Comparison of ENCODE assay signal across 8 cellular contexts in the genomic region with DNA sequence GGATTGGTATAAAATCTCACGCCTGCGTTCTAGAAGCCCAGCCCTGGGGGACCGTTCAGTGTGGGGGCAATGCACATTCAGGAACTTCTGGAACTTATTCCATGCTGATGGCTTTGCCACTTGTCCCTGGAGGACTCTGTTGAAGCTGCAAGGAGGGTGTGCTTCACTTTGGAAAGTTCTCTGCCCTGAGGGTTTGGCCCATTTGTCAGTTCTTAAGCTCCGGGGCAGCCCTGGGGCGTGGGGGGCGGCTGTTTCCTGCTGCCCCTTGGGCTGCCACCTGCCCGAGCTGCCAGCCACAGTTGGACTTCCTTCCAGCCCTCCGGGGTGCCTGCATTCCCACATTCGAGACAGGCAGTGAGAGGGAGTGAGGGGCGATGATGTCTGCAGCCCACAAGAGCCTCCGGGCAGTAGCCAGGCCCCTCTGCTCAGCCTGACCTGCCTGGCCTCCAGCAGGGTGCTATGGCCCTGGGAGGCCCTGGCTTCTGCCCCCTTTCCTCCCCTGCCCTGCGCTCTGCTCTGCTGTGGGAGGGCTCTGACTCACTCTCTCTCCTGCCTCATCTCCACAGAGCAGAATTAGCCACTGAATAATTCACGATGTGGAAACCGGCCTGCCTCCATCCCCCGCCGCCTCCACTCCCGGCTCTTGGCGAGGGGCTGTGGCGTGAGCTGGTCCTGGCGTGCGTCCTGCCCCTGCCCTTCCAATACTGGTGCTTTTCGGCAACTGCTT. TPM values are rescaled to one million over a fixed set of nuclear protein-coding genes. Genes with fewer than 3 reads are reported as not detected.
DNase-seq lines count a peak whose midpoint lies in the region; ATAC-seq, FAIRE-seq and TF ChIP-seq lines count a peak whose summit lies in the region.

No MANE protein-coding gene starts in this region.

- no peaks in the 10 kb centered on the region for H3K36me3 ChIP-seq in neutrophil

- H3K27me3 ChIP-seq in neutrophil = peaks cover 25% of the 10 kb centered on the region

- TF ChIP-seq CTCF in CD14-positive monocyte (IDR thresholded peaks at IDR 0.05) (no peak), fibroblast of pulmonary artery (IDR thresholded peaks at IDR 0.05; ENCODE audit: low read length, missing control alignments) (no peak), neutrophil (IDR thresholded peaks at IDR 0.05) (no peak)

- H3K36me3 Mint-ChIP-seq in CD14-positive monocyte = peaks cover 20 to 23% of the 10 kb centered on the region in 2 donors

- DNase-seq in CD14-positive monocyte (ENCODE audit: low spot score) (peak; percentile 85), KBM-7 (peak; percentile 58), fibroblast of pulmonary artery (ENCODE audit: low read depth) (peak; percentile 90), urothelium cell line (ENCODE audit: low spot score) (peak; percentile 86), DMS153 treated with DMSO at 0.1 percent for 48 hours (lab: John Stamatoyannopoulos, UW; ENCODE audit: unreplicated experiment) (no peak), left lobe of liver (ENCODE audit: low spot score) (no peak)
- DNase-seq in activated T-cell treated with anti-CD3 and anti-CD28 coated beads, Interleukin-2, amount 50 U/mL, for 1 hour = peak; percentile 31

- peak; percentile 99 for FAIRE-seq in urothelium cell line (lab: Jason Lieb, UNC)

- ATAC-seq in left lobe of liver = no peak

- H3K4me1 ChIP-seq in neutrophil (ENCODE audit: control insufficient read depth in 1 of 2, insufficient read depth in 1 of 2, low read depth in 1 of 2, low read length in 1 of 2) = peaks cover 25 to 36% of the 10 kb centered on the region in 2 experiments

- peak overlapping the region; percentile 94 to 98 (median 98) for H3K27ac Mint-ChIP-seq in CD14-positive monocyte

- H3K4me3 ChIP-seq in fibroblast of pulmonary artery (replicated peaks; ENCODE audit: low read depth, low read length) = peak overlapping the region; percentile 86
- H3K4me3 ChIP-seq in neutrophil (ENCODE audit: low read depth in 1 of 2, low read length in 1 of 2) = peak overlapping the region; percentile 80

- intact Hi-C loops in CD14-positive monocyte (cut with micrococcal nuclease) = loop anchor here (5.0 kb wide), 2 partner anchors 76 to 111 kb away; a partner anchor contains a TSS

- peak overlapping the region; percentile 97 for H3K4me3 Mint-ChIP-seq in CD14-positive monocyte

- in situ Hi-C loops in KBM-7 (cut with MboI; ENCODE audit: low pct_unique_long_range_greater_than_20kb, low sequenced_read_pairs) = no loop called here

- H3K9me3 Mint-ChIP-seq in CD14-positive monocyte = peaks cover 0 to 5% (median 0%) of the 10 kb centered on the region in 7 donors

- H3K27ac ChIP-seq in neutrophil = peak overlapping the region; percentile 34

- no peaks in the 10 kb centered on the region for H3K9me3 ChIP-seq in neutrophil

- peaks cover 42% of the 10 kb centered on the region for H3K4me1 Mint-ChIP-seq in CD14-positive monocyte

- peaks cover 0 to 3% (median under 1%) of the 10 kb centered on the region in 3 donors for H3K27me3 Mint-ChIP-seq in CD14-positive monocyte (ENCODE audit: low read depth in 3 of 3)

RNA-seq across cellular contexts. Expression of a gene that starts 1.9 kb away (rescaled TPM):
- 10 to 100 TPM; 13.4 to 17.4 TPM for polyA plus RNA-seq in CD14-positive monocyte
- total RNA-seq in left lobe of liver = 15.5 TPM

RNA-seq across cellular contexts. Expression of a gene that starts 54.3 kb away (rescaled TPM):
- under 1 TPM; 0.09 to 0.14 TPM for polyA plus RNA-seq in CD14-positive monocyte
- total RNA-seq in left lobe of liver = 0.83 TPM

Comparison
In these comparisons a context has a peak if more than half of its experiments do, and no peak if none do; other contexts are left out.
1. DNase-seq: peak in CD14-positive monocyte (single experiment), KBM-7 (single experiment), activated T-cell treated with anti-CD3 and anti-CD28 coated beads, Interleukin-2, amount 50 U/mL, for 1 hour (single experiment), fibroblast of pulmonary artery (single experiment) and urothelium cell line (single experiment); none in DMS153 treated with DMSO at 0.1 percent for 48 hours (single experiment) and left lobe of liver (single experiment).